Comparison of ENCODE assay signal across 1 cellular context in genomic region chr9:87830446-87830845, GRCh38.
TF ChIP-seq lines count a peak whose summit lies in the region.

No MANE protein-coding gene starts in this region.

TF ChIP-seq in GM23338, 12 proteins besides CTCF, POLR2A, EP300 and RAD21:
- TF ChIP-seq STAT1 (IDR thresholded peaks at IDR 0.05; ENCODE audit: unreplicated experiment) = no peak
- no peak for TF ChIP-seq EZH2phosphoT487 (IDR thresholded peaks at IDR 0.05; ENCODE audit: unreplicated experiment)
- no peak for TF ChIP-seq ZNF331 (CRISPR knock-in tag; IDR thresholded peaks at IDR 0.05; ENCODE audit: low read depth)
- no peak for TF ChIP-seq NANOG (IDR thresholded peaks at IDR 0.05; ENCODE audit: borderline replicate concordance)
- TF ChIP-seq REST (IDR thresholded peaks at IDR 0.05; ENCODE audit: unreplicated experiment) = no peak
- no peak for TF ChIP-seq CREB1 (CRISPR knock-in tag; IDR thresholded peaks at IDR 0.05; ENCODE audit: low read depth)
- no peak for TF ChIP-seq ZNF114 (CRISPR knock-in tag; IDR thresholded peaks at IDR 0.05)
- TF ChIP-seq, protein P1, sequence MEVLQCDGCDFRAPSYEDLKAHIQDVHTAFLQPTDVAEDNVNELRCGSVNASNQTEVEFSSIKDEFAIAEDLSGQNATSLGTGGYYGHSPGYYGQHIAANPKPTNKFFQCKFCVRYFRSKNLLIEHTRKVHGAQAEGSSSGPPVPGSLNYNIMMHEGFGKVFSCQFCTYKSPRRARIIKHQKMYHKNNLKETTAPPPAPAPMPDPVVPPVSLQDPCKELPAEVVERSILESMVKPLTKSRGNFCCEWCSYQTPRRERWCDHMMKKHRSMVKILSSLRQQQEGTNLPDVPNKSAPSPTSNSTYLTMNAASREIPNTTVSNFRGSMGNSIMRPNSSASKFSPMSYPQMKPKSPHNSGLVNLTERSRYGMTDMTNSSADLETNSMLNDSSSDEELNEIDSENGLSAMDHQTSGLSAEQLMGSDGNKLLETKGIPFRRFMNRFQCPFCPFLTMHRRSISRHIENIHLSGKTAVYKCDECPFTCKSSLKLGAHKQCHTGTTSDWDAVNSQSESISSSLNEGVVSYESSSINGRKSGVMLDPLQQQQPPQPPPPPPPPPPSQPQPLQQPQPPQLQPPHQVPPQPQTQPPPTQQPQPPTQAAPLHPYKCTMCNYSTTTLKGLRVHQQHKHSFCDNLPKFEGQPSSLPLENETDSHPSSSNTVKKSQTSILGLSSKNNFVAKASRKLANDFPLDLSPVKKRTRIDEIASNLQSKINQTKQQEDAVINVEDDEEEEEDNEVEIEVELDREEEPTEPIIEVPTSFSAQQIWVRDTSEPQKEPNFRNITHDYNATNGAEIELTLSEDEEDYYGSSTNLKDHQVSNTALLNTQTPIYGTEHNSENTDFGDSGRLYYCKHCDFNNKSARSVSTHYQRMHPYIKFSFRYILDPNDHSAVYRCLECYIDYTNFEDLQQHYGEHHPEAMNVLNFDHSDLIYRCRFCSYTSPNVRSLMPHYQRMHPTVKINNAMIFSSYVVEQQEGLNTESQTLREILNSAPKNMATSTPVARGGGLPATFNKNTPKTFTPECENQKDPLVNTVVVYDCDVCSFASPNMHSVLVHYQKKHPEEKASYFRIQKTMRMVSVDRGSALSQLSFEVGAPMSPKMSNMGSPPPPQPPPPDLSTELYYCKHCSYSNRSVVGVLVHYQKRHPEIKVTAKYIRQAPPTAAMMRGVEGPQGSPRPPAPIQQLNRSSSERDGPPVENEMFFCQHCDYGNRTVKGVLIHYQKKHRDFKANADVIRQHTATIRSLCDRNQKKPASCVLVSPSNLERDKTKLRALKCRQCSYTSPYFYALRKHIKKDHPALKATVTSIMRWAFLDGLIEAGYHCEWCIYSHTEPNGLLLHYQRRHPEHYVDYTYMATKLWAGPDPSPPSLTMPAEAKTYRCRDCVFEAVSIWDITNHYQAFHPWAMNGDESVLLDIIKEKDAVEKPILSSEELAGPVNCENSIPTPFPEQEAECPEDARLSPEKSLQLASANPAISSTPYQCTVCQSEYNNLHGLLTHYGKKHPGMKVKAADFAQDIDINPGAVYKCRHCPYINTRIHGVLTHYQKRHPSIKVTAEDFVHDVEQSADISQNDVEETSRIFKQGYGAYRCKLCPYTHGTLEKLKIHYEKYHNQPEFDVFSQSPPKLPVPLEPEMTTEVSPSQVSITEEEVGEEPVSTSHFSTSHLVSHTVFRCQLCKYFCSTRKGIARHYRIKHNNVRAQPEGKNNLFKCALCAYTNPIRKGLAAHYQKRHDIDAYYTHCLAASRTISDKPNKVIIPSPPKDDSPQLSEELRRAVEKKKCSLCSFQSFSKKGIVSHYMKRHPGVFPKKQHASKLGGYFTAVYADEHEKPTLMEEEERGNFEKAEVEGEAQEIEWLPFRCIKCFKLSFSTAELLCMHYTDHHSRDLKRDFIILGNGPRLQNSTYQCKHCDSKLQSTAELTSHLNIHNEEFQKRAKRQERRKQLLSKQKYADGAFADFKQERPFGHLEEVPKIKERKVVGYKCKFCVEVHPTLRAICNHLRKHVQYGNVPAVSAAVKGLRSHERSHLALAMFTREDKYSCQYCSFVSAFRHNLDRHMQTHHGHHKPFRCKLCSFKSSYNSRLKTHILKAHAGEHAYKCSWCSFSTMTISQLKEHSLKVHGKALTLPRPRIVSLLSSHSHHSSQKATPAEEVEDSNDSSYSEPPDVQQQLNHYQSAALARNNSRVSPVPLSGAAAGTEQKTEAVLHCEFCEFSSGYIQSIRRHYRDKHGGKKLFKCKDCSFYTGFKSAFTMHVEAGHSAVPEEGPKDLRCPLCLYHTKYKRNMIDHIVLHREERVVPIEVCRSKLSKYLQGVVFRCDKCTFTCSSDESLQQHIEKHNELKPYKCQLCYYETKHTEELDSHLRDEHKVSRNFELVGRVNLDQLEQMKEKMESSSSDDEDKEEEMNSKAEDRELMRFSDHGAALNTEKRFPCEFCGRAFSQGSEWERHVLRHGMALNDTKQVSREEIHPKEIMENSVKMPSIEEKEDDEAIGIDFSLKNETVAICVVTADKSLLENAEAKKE (CRISPR knock-in tag; IDR thresholded peaks at IDR 0.05) = no peak
- TF ChIP-seq, protein P2, sequence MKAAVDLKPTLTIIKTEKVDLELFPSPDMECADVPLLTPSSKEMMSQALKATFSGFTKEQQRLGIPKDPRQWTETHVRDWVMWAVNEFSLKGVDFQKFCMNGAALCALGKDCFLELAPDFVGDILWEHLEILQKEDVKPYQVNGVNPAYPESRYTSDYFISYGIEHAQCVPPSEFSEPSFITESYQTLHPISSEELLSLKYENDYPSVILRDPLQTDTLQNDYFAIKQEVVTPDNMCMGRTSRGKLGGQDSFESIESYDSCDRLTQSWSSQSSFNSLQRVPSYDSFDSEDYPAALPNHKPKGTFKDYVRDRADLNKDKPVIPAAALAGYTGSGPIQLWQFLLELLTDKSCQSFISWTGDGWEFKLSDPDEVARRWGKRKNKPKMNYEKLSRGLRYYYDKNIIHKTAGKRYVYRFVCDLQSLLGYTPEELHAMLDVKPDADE (IDR thresholded peaks at IDR 0.05) = no peak
- TF ChIP-seq EZH2 (IDR thresholded peaks at IDR 0.05; ENCODE audit: low read depth, unreplicated experiment) = no peak
- TF ChIP-seq JUNB (IDR thresholded peaks at IDR 0.05; ENCODE audit: unreplicated experiment) = no peak
- no peak for TF ChIP-seq POLR2AphosphoS5 (IDR thresholded peaks at IDR 0.05; ENCODE audit: low read depth)
